ENCODE assay signal across 2 cellular contexts in the genomic region with DNA sequence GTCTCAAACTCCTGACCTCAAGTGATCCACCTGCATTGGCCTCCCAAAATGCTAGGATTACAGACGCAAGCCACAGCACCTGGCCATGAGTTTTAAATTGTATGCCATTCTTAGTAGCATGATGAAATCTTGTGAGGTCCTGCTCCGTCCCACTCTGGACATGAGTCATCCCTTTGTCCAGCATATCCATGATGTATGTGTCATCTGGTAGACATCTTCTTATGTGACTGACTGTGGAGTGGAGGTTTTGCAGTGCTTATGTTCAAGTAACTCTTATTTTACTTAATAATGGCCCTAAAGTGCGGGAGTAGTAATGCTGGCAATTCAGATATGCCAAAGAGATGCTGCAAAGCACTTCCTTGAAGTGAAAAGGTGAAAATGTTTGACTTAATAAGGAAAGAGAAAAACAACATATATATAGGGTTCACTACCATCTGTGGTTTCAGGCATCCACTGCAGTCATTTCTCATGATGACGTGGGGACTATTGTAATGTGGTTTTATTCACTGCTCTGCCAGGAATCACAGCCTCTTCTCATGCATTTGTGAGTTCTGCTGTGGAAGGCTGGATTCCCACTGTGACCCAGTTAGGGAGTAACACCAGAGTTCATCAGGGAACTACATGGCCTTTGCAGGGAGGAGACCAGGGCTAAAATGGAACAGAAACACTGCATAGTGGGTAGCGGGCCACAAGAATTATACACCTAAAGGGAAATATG.
TF ChIP-seq lines count a peak whose summit lies in the region.

No MANE protein-coding gene starts in this region.

TF ChIP-seq in HepG2, 621 proteins besides CTCF, POLR2A, EP300 and RAD21 (continued from another document):
- TF ChIP-seq, protein P1, sequence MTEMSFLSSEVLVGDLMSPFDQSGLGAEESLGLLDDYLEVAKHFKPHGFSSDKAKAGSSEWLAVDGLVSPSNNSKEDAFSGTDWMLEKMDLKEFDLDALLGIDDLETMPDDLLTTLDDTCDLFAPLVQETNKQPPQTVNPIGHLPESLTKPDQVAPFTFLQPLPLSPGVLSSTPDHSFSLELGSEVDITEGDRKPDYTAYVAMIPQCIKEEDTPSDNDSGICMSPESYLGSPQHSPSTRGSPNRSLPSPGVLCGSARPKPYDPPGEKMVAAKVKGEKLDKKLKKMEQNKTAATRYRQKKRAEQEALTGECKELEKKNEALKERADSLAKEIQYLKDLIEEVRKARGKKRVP (CRISPR knock-in tag; IDR thresholded peaks at IDR 0.05), result 0 out of 4 replicates have a peak, but pooled peaks of 1 of the 2 experiments have one; percentile 26
- TF ChIP-seq MED13 (CRISPR knock-in tag; IDR thresholded peaks at IDR 0.05) (no peak), ZNF256 (CRISPR knock-in tag; conservative IDR thresholded peaks at IDR 0.05) (no peak), MED1 (CRISPR knock-in tag; IDR thresholded peaks at IDR 0.05) (no peak)
TF ChIP-seq in HepG2: peak in this region for 2.

TF ChIP-seq in SK-N-SH treated with all-trans-retinoic acid at 6 μM for 48 hours, 23 proteins besides CTCF, POLR2A, EP300 and RAD21 (continued from another document):
- TF ChIP-seq ISL1 (CRISPR knock-in tag; IDR thresholded peaks at IDR 0.05) (no peak), ZC3H10 (CRISPR knock-in tag; IDR thresholded peaks at IDR 0.05) (no peak), ZFP30 (CRISPR knock-in tag; IDR thresholded peaks at IDR 0.05) (no peak), SNAI2 (CRISPR knock-in tag; IDR thresholded peaks at IDR 0.05) (no peak), TOX (CRISPR knock-in tag; IDR thresholded peaks at IDR 0.05; ENCODE audit: borderline replicate concordance) (no peak), PPARA (CRISPR knock-in tag; IDR thresholded peaks at IDR 0.05; ENCODE audit: borderline replicate concordance) (no peak), RARB (CRISPR knock-in tag; IDR thresholded peaks at IDR 0.05) (no peak)
- TF ChIP-seq, protein P2, sequence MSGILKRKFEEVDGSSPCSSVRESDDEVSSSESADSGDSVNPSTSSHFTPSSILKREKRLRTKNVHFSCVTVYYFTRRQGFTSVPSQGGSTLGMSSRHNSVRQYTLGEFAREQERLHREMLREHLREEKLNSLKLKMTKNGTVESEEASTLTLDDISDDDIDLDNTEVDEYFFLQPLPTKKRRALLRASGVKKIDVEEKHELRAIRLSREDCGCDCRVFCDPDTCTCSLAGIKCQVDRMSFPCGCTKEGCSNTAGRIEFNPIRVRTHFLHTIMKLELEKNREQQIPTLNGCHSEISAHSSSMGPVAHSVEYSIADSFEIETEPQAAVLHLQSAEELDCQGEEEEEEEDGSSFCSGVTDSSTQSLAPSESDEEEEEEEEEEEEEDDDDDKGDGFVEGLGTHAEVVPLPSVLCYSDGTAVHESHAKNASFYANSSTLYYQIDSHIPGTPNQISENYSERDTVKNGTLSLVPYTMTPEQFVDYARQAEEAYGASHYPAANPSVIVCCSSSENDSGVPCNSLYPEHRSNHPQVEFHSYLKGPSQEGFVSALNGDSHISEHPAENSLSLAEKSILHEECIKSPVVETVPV (CRISPR knock-in tag; IDR thresholded peaks at IDR 0.05), result no peak
- TF ChIP-seq, protein P3, sequence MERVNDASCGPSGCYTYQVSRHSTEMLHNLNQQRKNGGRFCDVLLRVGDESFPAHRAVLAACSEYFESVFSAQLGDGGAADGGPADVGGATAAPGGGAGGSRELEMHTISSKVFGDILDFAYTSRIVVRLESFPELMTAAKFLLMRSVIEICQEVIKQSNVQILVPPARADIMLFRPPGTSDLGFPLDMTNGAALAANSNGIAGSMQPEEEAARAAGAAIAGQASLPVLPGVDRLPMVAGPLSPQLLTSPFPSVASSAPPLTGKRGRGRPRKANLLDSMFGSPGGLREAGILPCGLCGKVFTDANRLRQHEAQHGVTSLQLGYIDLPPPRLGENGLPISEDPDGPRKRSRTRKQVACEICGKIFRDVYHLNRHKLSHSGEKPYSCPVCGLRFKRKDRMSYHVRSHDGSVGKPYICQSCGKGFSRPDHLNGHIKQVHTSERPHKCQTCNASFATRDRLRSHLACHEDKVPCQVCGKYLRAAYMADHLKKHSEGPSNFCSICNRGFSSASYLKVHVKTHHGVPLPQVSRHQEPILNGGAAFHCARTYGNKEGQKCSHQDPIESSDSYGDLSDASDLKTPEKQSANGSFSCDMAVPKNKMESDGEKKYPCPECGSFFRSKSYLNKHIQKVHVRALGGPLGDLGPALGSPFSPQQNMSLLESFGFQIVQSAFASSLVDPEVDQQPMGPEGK (CRISPR knock-in tag; IDR thresholded peaks at IDR 0.05; ENCODE audit: borderline replicate concordance), result no peak
- TF ChIP-seq, protein P4, sequence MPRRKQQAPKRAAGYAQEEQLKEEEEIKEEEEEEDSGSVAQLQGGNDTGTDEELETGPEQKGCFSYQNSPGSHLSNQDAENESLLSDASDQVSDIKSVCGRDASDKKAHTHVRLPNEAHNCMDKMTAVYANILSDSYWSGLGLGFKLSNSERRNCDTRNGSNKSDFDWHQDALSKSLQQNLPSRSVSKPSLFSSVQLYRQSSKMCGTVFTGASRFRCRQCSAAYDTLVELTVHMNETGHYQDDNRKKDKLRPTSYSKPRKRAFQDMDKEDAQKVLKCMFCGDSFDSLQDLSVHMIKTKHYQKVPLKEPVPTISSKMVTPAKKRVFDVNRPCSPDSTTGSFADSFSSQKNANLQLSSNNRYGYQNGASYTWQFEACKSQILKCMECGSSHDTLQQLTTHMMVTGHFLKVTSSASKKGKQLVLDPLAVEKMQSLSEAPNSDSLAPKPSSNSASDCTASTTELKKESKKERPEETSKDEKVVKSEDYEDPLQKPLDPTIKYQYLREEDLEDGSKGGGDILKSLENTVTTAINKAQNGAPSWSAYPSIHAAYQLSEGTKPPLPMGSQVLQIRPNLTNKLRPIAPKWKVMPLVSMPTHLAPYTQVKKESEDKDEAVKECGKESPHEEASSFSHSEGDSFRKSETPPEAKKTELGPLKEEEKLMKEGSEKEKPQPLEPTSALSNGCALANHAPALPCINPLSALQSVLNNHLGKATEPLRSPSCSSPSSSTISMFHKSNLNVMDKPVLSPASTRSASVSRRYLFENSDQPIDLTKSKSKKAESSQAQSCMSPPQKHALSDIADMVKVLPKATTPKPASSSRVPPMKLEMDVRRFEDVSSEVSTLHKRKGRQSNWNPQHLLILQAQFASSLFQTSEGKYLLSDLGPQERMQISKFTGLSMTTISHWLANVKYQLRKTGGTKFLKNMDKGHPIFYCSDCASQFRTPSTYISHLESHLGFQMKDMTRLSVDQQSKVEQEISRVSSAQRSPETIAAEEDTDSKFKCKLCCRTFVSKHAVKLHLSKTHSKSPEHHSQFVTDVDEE (CRISPR knock-in tag; IDR thresholded peaks at IDR 0.05), result no peak
